ENCODE assay signal across 14 cellular contexts in the genomic region with DNA sequence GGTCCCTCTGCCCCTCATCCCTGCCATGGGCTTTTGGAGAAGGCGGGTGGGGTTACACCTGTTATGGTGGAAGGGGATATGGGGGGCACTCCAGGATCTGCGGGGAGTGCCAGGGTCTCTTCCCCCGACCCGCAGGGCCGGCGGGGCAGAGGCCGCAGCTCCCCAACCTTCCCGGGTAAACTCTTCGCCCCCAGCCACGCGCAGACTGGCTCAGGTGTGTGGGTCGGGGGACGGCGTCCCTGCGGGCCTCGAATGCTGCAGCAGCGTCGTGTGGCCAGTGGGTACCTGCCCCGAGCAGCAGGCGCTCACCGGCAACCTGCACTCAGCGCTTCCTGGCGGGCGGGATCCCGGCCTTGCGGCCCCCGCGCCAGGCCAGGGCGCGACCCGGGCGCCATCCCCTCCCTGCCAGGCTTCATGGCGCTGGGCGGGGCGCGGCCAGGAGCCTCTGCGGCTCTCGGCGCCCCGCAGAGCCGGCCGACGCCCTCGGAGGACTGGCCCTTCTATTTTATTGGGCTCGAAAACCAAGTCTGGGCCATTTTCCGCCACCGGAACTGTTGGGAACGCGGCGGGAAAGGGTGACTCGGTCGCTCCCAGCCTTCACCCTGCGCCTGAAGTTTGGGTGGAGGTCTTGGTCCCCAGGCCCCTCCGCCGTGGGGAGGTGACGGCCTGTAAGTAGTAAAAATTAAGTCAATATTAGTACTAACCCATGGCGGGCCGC. TPM values are rescaled to one million over a fixed set of nuclear protein-coding genes. Genes with fewer than 3 reads are reported as not detected.
A peak's percentile ranks its signal among the peaks of the same experiment; 100 is the strongest.
DNase-seq lines count a peak whose midpoint lies in the region; ATAC-seq, FAIRE-seq and TF ChIP-seq lines count a peak whose summit lies in the region.
"Had no signal": no experiment of that assay in that cellular context is flagged by ENCODE, and none has a peak within 500 bp of the region (broad histone marks: within the 10 kb centered on the region; RNA-seq: fewer than 3 reads in every experiment).

No MANE protein-coding gene starts in this region.

- H3K9ac ChIP-seq in astrocyte (ENCODE audit: low read length), result peak overlapping the region; percentile 64
- no peak overlapping the region for H3K9ac ChIP-seq in skeletal muscle tissue (ENCODE audit: low read depth in 1 of 3, low read length in 3 of 3)

- CTCF ChIA-PET in GM10248 (lab: Yijun Ruan, JAX), result no interaction called here

- H3K4me3 Mint-ChIP-seq in astrocyte (ENCODE audit: unreplicated experiment), result no peak overlapping the region
- H3K4me3 Mint-ChIP-seq in natural killer cell, result no peak overlapping the region
- H3K4me3 Mint-ChIP-seq: stimulated activated naive CD8-positive, alpha-beta T cell treated with anti-CD3 and anti-CD28 coated beads, Interleukin-15, amount 100 ng/mL, for 72 hours had no signal

- H3K27me3 Mint-ChIP-seq in astrocyte (ENCODE audit: low read depth, unreplicated experiment), result peaks cover 53% of the 10 kb centered on the region
- peaks cover 37 to 45% of the 10 kb centered on the region in 2 donors for H3K27me3 Mint-ChIP-seq in natural killer cell (ENCODE audit: low read depth in 2 of 2)

- DNase-seq in GM03348 (ENCODE audit: low spot score) (peak; percentile 28), astrocyte (ENCODE audit: low read depth) (no peak), islet precursor cell (peak; percentile 57), GM10248 (ENCODE audit: extremely low spot score) (no peak), ACHN (no peak), natural killer cell (no peak)
- DNase-seq: activated T-cell treated with anti-CD3 and anti-CD28 coated beads for 4 hours; central memory CD4-positive, alpha-beta T cell; DND-41; NCI-H2029; stimulated activated naive CD8-positive, alpha-beta T cell treated with anti-CD3 and anti-CD28 coated beads, Interleukin-15, amount 100 ng/mL, for 72 hours had no signal

- peaks cover 6% of the 10 kb centered on the region for H4K20me1 ChIP-seq in astrocyte (ENCODE audit: insufficient read depth, low read length)

- H3K4me3 ChIP-seq in astrocyte (ENCODE audit: insufficient read depth, low read depth, low read length), result peak overlapping the region; percentile 60
- H3K4me3 ChIP-seq in skeletal muscle tissue (ENCODE audit: low read length in 3 of 3), result peak overlapping the region in 2 of 3 donors; percentile 60

- H3K4me1 ChIP-seq in astrocyte (ENCODE audit: insufficient read depth, low read length) (peaks cover 22% of the 10 kb centered on the region), skeletal muscle tissue (ENCODE audit: control insufficient read depth in 3 of 3, insufficient read depth in 3 of 3, low read length in 3 of 3) (peaks cover 19 to 23% (median 23%) of the 10 kb centered on the region in 3 donors)

- intact Hi-C loops in natural killer cell (cut with micrococcal nuclease), result no loop called here

- H3K9me3 Mint-ChIP-seq in astrocyte (ENCODE audit: unreplicated experiment) (peaks cover 9% of the 10 kb centered on the region), natural killer cell (no peaks in the 10 kb centered on the region)
- H3K9me3 Mint-ChIP-seq: stimulated activated naive CD8-positive, alpha-beta T cell treated with anti-CD3 and anti-CD28 coated beads, Interleukin-15, amount 100 ng/mL, for 72 hours had no signal

- H3K4me2 ChIP-seq in astrocyte (ENCODE audit: low read length), result peak overlapping the region; percentile 86

- H3K36me3 ChIP-seq in astrocyte (ENCODE audit: insufficient read depth, low read length) (no peaks in the 10 kb centered on the region), skeletal muscle tissue (ENCODE audit: control insufficient read depth in 3 of 3, insufficient read depth in 3 of 3, low read length in 3 of 3) (no peaks in the 10 kb centered on the region)
- H3K36me3 ChIP-seq: gastroesophageal sphincter had no signal

- no peaks in the 10 kb centered on the region for H3K36me3 Mint-ChIP-seq in astrocyte (ENCODE audit: low read depth, unreplicated experiment)
- H3K36me3 Mint-ChIP-seq in natural killer cell, result no peaks in the 10 kb centered on the region

- no peak overlapping the region for H3K27ac ChIP-seq in astrocyte (ENCODE audit: low read depth, low read length)
- no peak overlapping the region for H3K27ac ChIP-seq in skeletal muscle tissue (ENCODE audit: low read depth, low read length)
- H3K27ac ChIP-seq: gastroesophageal sphincter had no signal

- no peak for FAIRE-seq in astrocyte (lab: Jason Lieb, UNC)

- in situ Hi-C loops in ACHN (cut with HindIII; ENCODE audit: low pct_ligation_motif_present, low pct_unique_long_range_greater_than_20kb, low sequenced_read_pairs), result no loop called here

- no peak for TF ChIP-seq CTCF in astrocyte (IDR thresholded peaks at IDR 0.05; ENCODE audit: insufficient read depth, low read depth, low read length)
- TF ChIP-seq CTCF in GM10248 (IDR thresholded peaks at IDR 0.05; ENCODE audit: control extremely low read depth, extremely low read depth, low read depth, missing control alignments), result no peak
- TF ChIP-seq CTCF in natural killer cell (IDR thresholded peaks at IDR 0.05), result no peak

- H3K79me2 ChIP-seq in astrocyte (ENCODE audit: insufficient read depth, low read length), result peaks cover 5% of the 10 kb centered on the region

- H3K27ac Mint-ChIP-seq in astrocyte (ENCODE audit: unreplicated experiment), result no peak overlapping the region
- no peak overlapping the region for H3K27ac Mint-ChIP-seq in natural killer cell
- H3K27ac Mint-ChIP-seq: stimulated activated naive CD8-positive, alpha-beta T cell treated with anti-CD3 and anti-CD28 coated beads, Interleukin-15, amount 100 ng/mL, for 72 hours had no signal

- ATAC-seq in HG03442 (IDR thresholded peaks at IDR 0.05; ENCODE audit: unreplicated experiment) (no peak), natural killer cell (no peak)
- ATAC-seq: gastroesophageal sphincter had no signal

- H3K27me3 ChIP-seq in astrocyte (ENCODE audit: insufficient read depth, low read length) (peaks cover 45% of the 10 kb centered on the region), skeletal muscle tissue (ENCODE audit: control insufficient read depth in 3 of 3, insufficient read depth in 3 of 3, low read length in 3 of 3) (peaks cover 76 to 97% (median 84%) of the 10 kb centered on the region in 3 donors)

- H2AFZ ChIP-seq in astrocyte (ENCODE audit: low read depth, low read length), result peak overlapping the region; percentile 69

- H3K9me3 ChIP-seq in astrocyte (ENCODE audit: insufficient read depth, low read depth, low read length) (no peaks in the 10 kb centered on the region), skeletal muscle tissue (ENCODE audit: control insufficient read depth in 3 of 3, low read length in 3 of 3) (no peaks in the 10 kb centered on the region)
- H3K9me3 ChIP-seq: gastroesophageal sphincter had no signal

- POLR2A ChIA-PET in GM10248 (lab: Yijun Ruan, JAX), result no interaction called here

- peaks cover 5% of the 10 kb centered on the region for H3K4me1 Mint-ChIP-seq in astrocyte (ENCODE audit: low read depth, unreplicated experiment)
- H3K4me1 Mint-ChIP-seq in natural killer cell, result peaks cover 6 to 7% of the 10 kb centered on the region in 2 donors

RNA-seq across cellular contexts. Expression of a gene that starts 4.5 kb away (rescaled TPM):
- total RNA-seq in astrocyte (1.2 and 1.8 TPM in 2 replicates), skeletal muscle tissue (not detected), natural killer cell (not detected)
- total RNA-seq: gastroesophageal sphincter had no signal

Comparison
In these comparisons a context has a peak if more than half of its experiments do, and no peak if none do; other contexts are left out.
1. DNase-seq: peak in GM03348 (single experiment) and islet precursor cell (single experiment); none in astrocyte (single experiment), GM10248 (single experiment), ACHN (single experiment) and natural killer cell (single experiment).